In the genomic region with DNA sequence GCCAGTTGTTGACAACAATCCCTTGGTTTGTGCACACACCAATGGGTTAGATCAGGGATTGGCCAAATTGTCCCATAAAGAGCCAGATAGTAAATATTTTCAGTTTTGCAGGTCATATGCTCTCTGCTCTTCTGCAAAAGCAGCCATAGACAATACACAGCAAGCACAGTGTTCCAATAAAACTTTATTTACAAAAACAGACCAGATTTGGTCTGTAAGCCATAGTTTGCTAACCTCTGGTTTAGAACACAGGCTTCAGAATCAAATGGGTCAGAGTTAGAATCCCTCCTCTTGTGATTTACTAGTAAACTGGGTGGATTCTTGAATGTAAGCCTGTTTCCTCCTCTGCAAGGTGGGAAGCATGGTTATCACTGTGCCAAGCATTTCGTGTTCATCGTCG, we compare ENCODE assay signal across 15 cellular contexts.
A peak's percentile ranks its signal among the peaks of the same experiment; 100 is the strongest.
DNase-seq lines count a peak whose midpoint lies in the region; ATAC-seq, FAIRE-seq and TF ChIP-seq lines count a peak whose summit lies in the region.
"Had no signal": no experiment of that assay in that cellular context is flagged by ENCODE, and none has a peak within 500 bp of the region (broad histone marks: within the 10 kb centered on the region; RNA-seq: fewer than 3 reads in every experiment).

No MANE protein-coding gene starts in this region.

- intact Hi-C loops in HepG2 (cut with micrococcal nuclease; ENCODE audit: unreplicated experiment) (no loop called here), right lobe of liver (cut with DNase I) (no loop called here), GM12878 (cut with micrococcal nuclease; ENCODE audit: unreplicated experiment) (no loop called here), vagina (cut with DNase I) (no loop called here)

- peaks cover 78% of the 10 kb centered on the region for H3K4me1 Mint-ChIP-seq in activated CD8-positive, alpha-beta T cell treated with anti-CD3 and anti-CD28 coated beads, Interleukin-2, amount 10 ng/mL, durations not matched to agents 7 days and 5 days (ENCODE audit: low read depth)

- in situ Hi-C loops in HepG2 (cut with HindIII; ENCODE audit: extremely low pct_ligation_motif_present, low pct_unique_long_range_greater_than_20kb), result no loop called here
- in situ Hi-C loops in GM12878 (cut with MboI), result no loop called here

- POLR2A ChIA-PET in HepG2 (lab: Yijun Ruan, JAX) (no interaction called here), GM12878 (lab: Charles Lee) (no interaction called here)
- POLR2A ChIA-PET in activated CD8-positive, alpha-beta T cell treated with anti-CD3 and anti-CD28 coated beads, Interleukin-2, amount 10 ng/mL, durations not matched to agents 7 days and 5 days (lab: Charles Lee), result no interaction called here

- DNase-seq in HepG2 (ENCODE audit: low spot score) (no peak), right lobe of liver (no peak), GM12878 (ENCODE audit: low read depth, low spot score) (no peak), vagina (ENCODE audit: extremely low spot score in 2 of 2) (no peak), DMS153 treated with DMSO at 0.1 percent for 48 hours (lab: John Stamatoyannopoulos, UW; ENCODE audit: unreplicated experiment) (no peak)
- DNase-seq in activated CD8-positive, alpha-beta T cell treated with anti-CD3 and anti-CD28 coated beads, Interleukin-2, amount 10 ng/mL, durations not matched to agents 7 days and 5 days, result no peak
- no peak for DNase-seq in stimulated activated CD4-positive, alpha-beta T cell treated with anti-CD3 and anti-CD28 coated beads, Interleukin-4, amount 100 ng/mL, for 1 hour
- DNase-seq: BE2C, GOT3, MM.1S, NCI-H1930, NCI-H2171, NCI-H82 had no signal

- TF ChIP-seq EP300 in HepG2 (IDR thresholded peaks at IDR 0.05; ENCODE audit: low read depth in 2 of 2, low read length in 2 of 2) (no peak), HepG2 (CRISPR knock-in tag; IDR thresholded peaks at IDR 0.05; ENCODE audit: borderline replicate concordance) (no peak), GM12878 (IDR thresholded peaks at IDR 0.05; ENCODE audit: borderline replicate concordance in 1 of 2, control insufficient read depth in 1 of 2, low read depth in 2 of 2, low read length in 2 of 2) (no peak)

- H3K27ac ChIP-seq in HepG2 (ENCODE audit: extremely low read length, insufficient read depth, low read length) (no peak overlapping the region), right lobe of liver (no peak overlapping the region), GM12878 (ENCODE audit: control insufficient read depth, insufficient read depth) (no peak overlapping the region), muscle layer of colon (ENCODE audit: low read depth, low read length) (peak overlapping the region; percentile 35), vagina (peak overlapping the region; percentile 15)

- H3K4me2 ChIP-seq in HepG2 (ENCODE audit: low read depth, low read length) (no peak overlapping the region), GM12878 (ENCODE audit: control insufficient read depth, insufficient read depth) (no peak overlapping the region)

- H3K27ac Mint-ChIP-seq in activated CD8-positive, alpha-beta T cell treated with anti-CD3 and anti-CD28 coated beads, Interleukin-2, amount 10 ng/mL, durations not matched to agents 7 days and 5 days, result no peak overlapping the region

- peaks cover 3% of the 10 kb centered on the region for H3K36me3 Mint-ChIP-seq in activated CD8-positive, alpha-beta T cell treated with anti-CD3 and anti-CD28 coated beads, Interleukin-2, amount 10 ng/mL, durations not matched to agents 7 days and 5 days (ENCODE audit: low read depth)

- H3K9ac ChIP-seq in HepG2 (ENCODE audit: insufficient read depth, low read depth, low read length) (no peak overlapping the region), GM12878 (ENCODE audit: control insufficient read depth, insufficient read depth, low read length) (no peak overlapping the region), muscle layer of colon (ENCODE audit: low read length) (no peak overlapping the region)

- ATAC-seq in HepG2, result no peak
- no peak for ATAC-seq in right lobe of liver
- no peak for ATAC-seq in GM12878
- no peak for ATAC-seq in activated CD8-positive, alpha-beta T cell treated with anti-CD3 and anti-CD28 coated beads, Interleukin-2, amount 10 ng/mL, durations not matched to agents 7 days and 5 days

- no peak overlapping the region for H3K4me3 ChIP-seq in HepG2 (replicated peaks in 1 of 3; ENCODE audit: insufficient read depth in 1 of 3, low read depth in 2 of 3, low read length in 3 of 3)
- H3K4me3 ChIP-seq in right lobe of liver, result no peak overlapping the region
- H3K4me3 ChIP-seq in GM12878, result no peak overlapping the region
- no peak overlapping the region for H3K4me3 ChIP-seq in muscle layer of colon (ENCODE audit: low read depth in 1 of 2, low read length in 2 of 2)
- no peak overlapping the region for H3K4me3 ChIP-seq in vagina

- H2AFZ ChIP-seq in HepG2 (ENCODE audit: low read length), result no peak overlapping the region
- H2AFZ ChIP-seq in GM12878 (ENCODE audit: control insufficient read depth, low read depth, low read length), result no peak overlapping the region

- RAD21 ChIA-PET in GM12878 (lab: Charles Lee; ENCODE audit: unreplicated experiment), result interaction anchor here (1.9 kb wide), 1 partner anchor 21 kb away, joined by 5 read pairs; no protein-coding TSS in a partner anchor

- H3K27me3 ChIP-seq in HepG2 (ENCODE audit: control insufficient read depth in 1 of 2, insufficient read depth in 2 of 2, low read length in 2 of 2) (peaks cover 0 to 21% of the 10 kb centered on the region in 2 experiments; a peak in 4 of 5 replicates), right lobe of liver (no peaks in the 10 kb centered on the region), GM12878 (replicated peaks in 1 of 2; ENCODE audit: control insufficient read depth in 2 of 2, insufficient read depth in 2 of 2, low read length in 1 of 2) (no peaks in the 10 kb centered on the region), muscle layer of colon (ENCODE audit: control insufficient read depth in 1 of 2, insufficient read depth in 2 of 2, low read length in 2 of 2) (no peaks in the 10 kb centered on the region), vagina (no peaks in the 10 kb centered on the region)
- H3K27me3 ChIP-seq: BE2C had no signal

- no peaks in the 10 kb centered on the region for H3K9me3 Mint-ChIP-seq in activated CD8-positive, alpha-beta T cell treated with anti-CD3 and anti-CD28 coated beads, Interleukin-2, amount 10 ng/mL, durations not matched to agents 7 days and 5 days (ENCODE audit: insufficient read depth)

- FAIRE-seq in HepG2 (lab: Jason Lieb, UNC), result no peak
- no peak for FAIRE-seq in GM12878 (lab: Jason Lieb, UNC)
- FAIRE-seq: RCC 7860 had no signal

- H4K20me1 ChIP-seq in HepG2 (ENCODE audit: insufficient read depth, low read length), result no peaks in the 10 kb centered on the region
- no peaks in the 10 kb centered on the region for H4K20me1 ChIP-seq in GM12878 (ENCODE audit: control insufficient read depth, insufficient read depth)

- H3K4me3 Mint-ChIP-seq in activated CD8-positive, alpha-beta T cell treated with anti-CD3 and anti-CD28 coated beads, Interleukin-2, amount 10 ng/mL, durations not matched to agents 7 days and 5 days, result no peak overlapping the region

- TF ChIP-seq RAD21 in HepG2 (CRISPR knock-in tag; IDR thresholded peaks at IDR 0.05) (no peak), GM12878 (IDR thresholded peaks at IDR 0.05; ENCODE audit: insufficient read depth, low read depth, low read length) (no peak)

- no CpG with 5 or more reads among the region's 3 CpGs for WGBS in HepG2 (ENCODE audit: low lambda C conversion rate)
- no CpG with 5 or more reads among the region's 3 CpGs for WGBS in right lobe of liver (ENCODE audit: insufficient coverage, low coverage, low lambda C conversion rate, missing lambda C conversion rate)
- WGBS in GM12878 (ENCODE audit: insufficient coverage, insufficient replicate concordance, low lambda C conversion rate, missing lambda C conversion rate), result 97% methylated on average over 3 of the region's 3 CpGs

- H3K9me3 ChIP-seq in HepG2 (ENCODE audit: low read length) (no peaks in the 10 kb centered on the region), right lobe of liver (no peaks in the 10 kb centered on the region), GM12878 (replicated peaks; ENCODE audit: control insufficient read depth, insufficient read depth, low read length) (no peaks in the 10 kb centered on the region; the same call in 2 of the 3 replicates), muscle layer of colon (ENCODE audit: low read length) (no peaks in the 10 kb centered on the region), vagina (no peaks in the 10 kb centered on the region)
- H3K9me3 ChIP-seq: BE2C had no signal

- H3K79me2 ChIP-seq in HepG2 (ENCODE audit: insufficient read depth, low read length), result no peaks in the 10 kb centered on the region
- H3K79me2 ChIP-seq in GM12878 (ENCODE audit: control insufficient read depth, insufficient read depth, low read length), result no peaks in the 10 kb centered on the region

- TF ChIP-seq POLR2A in HepG2 (IDR thresholded peaks at IDR 0.05; ENCODE audit: insufficient read depth in 1 of 2, low read depth in 2 of 2, low read length in 2 of 2), result no peak
- no peak for TF ChIP-seq POLR2A in right lobe of liver (IDR thresholded peaks at IDR 0.05)
- no peak for TF ChIP-seq POLR2A in GM12878 (IDR thresholded peaks at IDR 0.05; ENCODE audit: low read depth, low read length)
- no peak for TF ChIP-seq POLR2A in vagina (IDR thresholded peaks at IDR 0.05)

- CTCF ChIA-PET in HepG2 (lab: Yijun Ruan, JAX; ENCODE audit: low intra/inter-chr PET ratio, low total read pairs), result no interaction called here
- CTCF ChIA-PET in GM12878 (lab: Yijun Ruan, JAX), result no interaction called here
- CTCF ChIA-PET in activated CD8-positive, alpha-beta T cell treated with anti-CD3 and anti-CD28 coated beads, Interleukin-2, amount 10 ng/mL, durations not matched to agents 7 days and 5 days (lab: Charles Lee), result no interaction called here

- peaks cover 4% of the 10 kb centered on the region for H3K27me3 Mint-ChIP-seq in activated CD8-positive, alpha-beta T cell treated with anti-CD3 and anti-CD28 coated beads, Interleukin-2, amount 10 ng/mL, durations not matched to agents 7 days and 5 days (ENCODE audit: low read depth)

- SMC1A ChIA-PET in GM12878 (lab: Charles Lee; ENCODE audit: uncharacterized antibody, unreplicated experiment), result no interaction called here

- no peak for TF ChIP-seq CTCF in HepG2 (CRISPR knock-in tag; IDR thresholded peaks at IDR 0.05)
- TF ChIP-seq CTCF in right lobe of liver (IDR thresholded peaks at IDR 0.05), result no peak
- TF ChIP-seq CTCF in GM12878 (IDR thresholded peaks at IDR 0.05 in 2 of 3, conservative IDR thresholded peaks at IDR 0.05 in 1 of 3; ENCODE audit: control insufficient read depth in 2 of 3, extremely low read depth in 1 of 3, insufficient read depth in 1 of 3, low read depth in 3 of 3, low read length in 3 of 3), result no peak
- no peak for TF ChIP-seq CTCF in vagina (IDR thresholded peaks at IDR 0.05)

- H3K36me3 ChIP-seq in HepG2 (replicated peaks in 1 of 2; ENCODE audit: control insufficient read depth in 1 of 2, insufficient read depth in 2 of 2, low read length in 2 of 2), result no peaks in the 10 kb centered on the region
- H3K36me3 ChIP-seq in right lobe of liver, result no peaks in the 10 kb centered on the region
- no peaks in the 10 kb centered on the region for H3K36me3 ChIP-seq in GM12878 (ENCODE audit: control insufficient read depth in 2 of 2, insufficient read depth in 2 of 2, low read length in 1 of 2)
- H3K36me3 ChIP-seq in muscle layer of colon (ENCODE audit: insufficient read depth, low read length), result no peaks in the 10 kb centered on the region
- no peaks in the 10 kb centered on the region for H3K36me3 ChIP-seq in vagina
- H3K36me3 ChIP-seq: BE2C had no signal

- H3K4me1 ChIP-seq in HepG2 (ENCODE audit: insufficient read depth, low read length), result peaks cover 39% of the 10 kb centered on the region
- peaks cover 0 to 6% (median 0%) of the 10 kb centered on the region in 4 donors for H3K4me1 ChIP-seq in right lobe of liver
- H3K4me1 ChIP-seq in GM12878 (ENCODE audit: control insufficient read depth, insufficient read depth, low read length), result peaks cover 23% of the 10 kb centered on the region
- peaks cover 32% of the 10 kb centered on the region for H3K4me1 ChIP-seq in muscle layer of colon (ENCODE audit: insufficient read depth, low read length)
- peaks cover 33% of the 10 kb centered on the region for H3K4me1 ChIP-seq in vagina
- H3K4me1 ChIP-seq: BE2C had no signal

- no TSS peak for BruUV-seq in HepG2 (replicated peaks; lab: Mats Ljungman, UMichigan)
- no TSS peak for BruUV-seq in GM12878 (replicated peaks; lab: Mats Ljungman, UMichigan)

Comparison
In these comparisons a context has a peak if more than half of its experiments do, and no peak if none do; other contexts are left out.
1. H3K27ac ChIP-seq: peak in muscle layer of colon (single experiment) and vagina (single experiment); none in HepG2 (single experiment), right lobe of liver (0 of 3) and GM12878 (single experiment).
2. Of the 75 proteins assayed by ChIP-seq in both HepG2 and GM12878: peak only in HepG2: none; only in GM12878: none; in both: ZBTB40; in neither: 74.